8 cellular contexts compared by ENCODE assay signal in the genomic region with DNA sequence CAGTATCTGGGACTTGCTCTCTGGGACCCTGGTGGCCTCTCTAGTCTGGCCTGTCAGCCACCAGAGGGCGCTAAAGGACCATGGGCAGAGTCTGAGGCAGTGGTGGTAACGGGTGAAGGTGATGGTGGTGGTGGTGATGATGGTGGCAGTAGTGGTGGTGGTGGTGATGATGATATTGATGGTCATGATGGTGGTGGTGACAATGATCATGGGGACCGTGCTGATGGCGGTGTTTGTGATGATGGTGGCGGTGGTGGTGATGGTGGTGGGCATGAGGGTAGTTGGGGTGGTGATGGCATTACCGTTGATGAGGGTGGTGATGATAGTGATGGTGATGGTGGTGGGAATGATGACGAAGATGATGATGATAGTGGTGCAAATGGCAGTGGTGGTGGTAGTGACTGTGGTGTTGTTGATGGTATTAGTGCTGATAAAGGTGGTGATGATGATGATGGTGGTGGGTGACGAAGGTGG. TPM values are rescaled to one million over a fixed set of nuclear protein-coding genes. Genes with fewer than 3 reads are reported as not detected.
DNase-seq lines count a peak whose midpoint lies in the region; ATAC-seq and TF ChIP-seq lines count a peak whose summit lies in the region.

No MANE protein-coding gene starts in this region.

- no peak overlapping the region for H3K4me3 ChIP-seq in CD4-positive, CD25-positive, alpha-beta regulatory T cell (ENCODE audit: low read depth, low read length)
- H3K4me3 ChIP-seq in heart left ventricle (no peak overlapping the region), sigmoid colon (no peak overlapping the region)

- no peaks in the 10 kb centered on the region for H3K36me3 Mint-ChIP-seq in CD4-positive, CD25-positive, alpha-beta regulatory T cell
- H3K36me3 Mint-ChIP-seq in activated naive CD8-positive, alpha-beta T cell treated with anti-CD3 and anti-CD28 coated beads for 36 hours = no peaks in the 10 kb centered on the region

- TF ChIP-seq CTCF in heart left ventricle (IDR thresholded peaks at IDR 0.05) (peak; percentile 71 to 87 (median 84)), sigmoid colon (IDR thresholded peaks at IDR 0.05) (peak; percentile 19 to 82 (median 67))

- H3K9me3 Mint-ChIP-seq in CD4-positive, CD25-positive, alpha-beta regulatory T cell = no peaks in the 10 kb centered on the region
- no peaks in the 10 kb centered on the region for H3K9me3 Mint-ChIP-seq in activated naive CD8-positive, alpha-beta T cell treated with anti-CD3 and anti-CD28 coated beads for 36 hours

- no peak for TF ChIP-seq POLR2A in heart left ventricle (IDR thresholded peaks at IDR 0.05)
- TF ChIP-seq POLR2A in sigmoid colon (IDR thresholded peaks at IDR 0.05) = no peak

- ATAC-seq in CD4-positive, CD25-positive, alpha-beta regulatory T cell (ENCODE audit: low read depth in 2 of 2) = peak; percentile 77 to 79
- ATAC-seq in heart left ventricle (peak; percentile 73 to 91 (median 78)), HG02588 (IDR thresholded peaks at IDR 0.05; ENCODE audit: unreplicated experiment) (no peak), GM18511 (IDR thresholded peaks at IDR 0.05; ENCODE audit: unreplicated experiment) (no peak)

- no peaks in the 10 kb centered on the region for H3K9me3 ChIP-seq in CD4-positive, CD25-positive, alpha-beta regulatory T cell (ENCODE audit: control insufficient read depth in 2 of 2, low read length in 2 of 2)
- H3K9me3 ChIP-seq in heart left ventricle (no peaks in the 10 kb centered on the region), sigmoid colon (no peaks in the 10 kb centered on the region)

- intact Hi-C loops in heart left ventricle (cut with DNase I) = loop anchor here (1.0 to 5.0 kb wide), 8 partner anchors 101 to 464 kb away; no protein-coding TSS in a partner anchor
- intact Hi-C loops in sigmoid colon (cut with DNase I) = loop anchor here (2.0 kb wide), 1 partner anchor 102 kb away; no protein-coding TSS in a partner anchor

- 48 to 60% (median 55%) methylated on average over 8 of the region's 8 CpGs for WGBS in heart left ventricle, 4 donors
- WGBS in sigmoid colon, 2 donors = 56 to 64% methylated on average over 8 of the region's 8 CpGs

- no peaks in the 10 kb centered on the region for H3K27me3 Mint-ChIP-seq in CD4-positive, CD25-positive, alpha-beta regulatory T cell
- H3K27me3 Mint-ChIP-seq in activated naive CD8-positive, alpha-beta T cell treated with anti-CD3 and anti-CD28 coated beads for 36 hours = no peaks in the 10 kb centered on the region

- no peak overlapping the region for H3K4me3 Mint-ChIP-seq in CD4-positive, CD25-positive, alpha-beta regulatory T cell
- H3K4me3 Mint-ChIP-seq in activated naive CD8-positive, alpha-beta T cell treated with anti-CD3 and anti-CD28 coated beads for 36 hours = no peak overlapping the region

- H3K4me1 ChIP-seq in CD4-positive, CD25-positive, alpha-beta regulatory T cell (ENCODE audit: control insufficient read depth, insufficient read depth, low read length, poor library complexity, severe bottlenecking) = no peaks in the 10 kb centered on the region
- H3K4me1 ChIP-seq in heart left ventricle (no peaks in the 10 kb centered on the region), sigmoid colon (no peaks in the 10 kb centered on the region)

- no peak for TF ChIP-seq EP300 in sigmoid colon (IDR thresholded peaks at IDR 0.05)

- no peaks in the 10 kb centered on the region for H3K27me3 ChIP-seq in CD4-positive, CD25-positive, alpha-beta regulatory T cell (ENCODE audit: control insufficient read depth, insufficient read depth, low read length)
- H3K27me3 ChIP-seq in heart left ventricle (no peaks in the 10 kb centered on the region), sigmoid colon (no peaks in the 10 kb centered on the region)

- no peaks in the 10 kb centered on the region for H3K36me3 ChIP-seq in CD4-positive, CD25-positive, alpha-beta regulatory T cell (ENCODE audit: control insufficient read depth, insufficient read depth, low read length)
- no peaks in the 10 kb centered on the region for H3K36me3 ChIP-seq in heart left ventricle
- no peaks in the 10 kb centered on the region for H3K36me3 ChIP-seq in sigmoid colon

- no peak overlapping the region for H3K27ac ChIP-seq in CD4-positive, CD25-positive, alpha-beta regulatory T cell (ENCODE audit: insufficient read depth, low read length, poor library complexity, severe bottlenecking)
- H3K27ac ChIP-seq in heart left ventricle (no peak overlapping the region), sigmoid colon (no peak overlapping the region)

- H3K27ac Mint-ChIP-seq in CD4-positive, CD25-positive, alpha-beta regulatory T cell = no peak overlapping the region
- H3K27ac Mint-ChIP-seq in activated naive CD8-positive, alpha-beta T cell treated with anti-CD3 and anti-CD28 coated beads for 36 hours = no peak overlapping the region

- peak; percentile 65 to 80 (median 75) for DNase-seq in CD4-positive, CD25-positive, alpha-beta regulatory T cell
- peak; percentile 44 for DNase-seq in HT1080 (ENCODE audit: low read depth)
- DNase-seq in SK-MEL-5 (ENCODE audit: low read depth, low spot score) = peak; percentile 77
- DNase-seq in activated naive CD8-positive, alpha-beta T cell treated with anti-CD3 and anti-CD28 coated beads for 36 hours = peak; percentile 82
- DNase-seq in heart left ventricle = peak; percentile 67 to 89 (median 78)
- DNase-seq in sigmoid colon = no peak

- H3K4me1 Mint-ChIP-seq in CD4-positive, CD25-positive, alpha-beta regulatory T cell = peaks cover 0 to 2% (median 0%) of the 10 kb centered on the region in 4 donors
- H3K4me1 Mint-ChIP-seq in activated naive CD8-positive, alpha-beta T cell treated with anti-CD3 and anti-CD28 coated beads for 36 hours = no peaks in the 10 kb centered on the region

- in situ Hi-C loops in SK-MEL-5 (cut with HindIII; ENCODE audit: low pct_unique_long_range_greater_than_20kb, low sequenced_read_pairs) = no loop called here

RNA-seq across cellular contexts. Expression of gene TRPM5, which starts 16.0 kb away (rescaled TPM):
- total RNA-seq in CD4-positive, CD25-positive, alpha-beta regulatory T cell = 0.17 TPM
- not detected for polyA plus RNA-seq in CD4-positive, CD25-positive, alpha-beta regulatory T cell
- 0.05 TPM in 1 of 2 replicates, not detected in the other for total RNA-seq in HT1080 (2014; rRNA removed; shearing (Covaris generic))
- polyA plus RNA-seq in HT1080 (2015; cell fraction: cytosol; rRNA removed) = not detected in 2 replicates
- polyA plus RNA-seq in HT1080 (2015; cell fraction: nucleus; rRNA removed) = 0.05 TPM in 1 of 2 replicates, not detected in the other
- not detected in 2 replicates for total RNA-seq in SK-MEL-5 (2014; rRNA removed; shearing (Covaris generic))
- not detected in 2 replicates for polyA plus RNA-seq in SK-MEL-5 (2015; cell fraction: cytosol; rRNA removed)
- polyA plus RNA-seq in SK-MEL-5 (2015; cell fraction: nucleus; rRNA removed) = not detected in 2 replicates
- not detected for total RNA-seq in activated naive CD8-positive, alpha-beta T cell treated with anti-CD3 and anti-CD28 coated beads for 36 hours
- total RNA-seq in heart left ventricle (not detected), sigmoid colon (not detected)
- polyA plus RNA-seq in heart left ventricle (not detected), sigmoid colon (1 to 10 TPM in 1 of 3 donors, under 1 TPM in 1, not detected in 1; 0.60 to 2.8 TPM)

RNA-seq across cellular contexts. Expression of gene KCNQ1, which starts 16.4 kb away (rescaled TPM):
- total RNA-seq in CD4-positive, CD25-positive, alpha-beta regulatory T cell = 13.4 TPM
- 1 to 10 TPM; 5.5 to 7.9 (median 6.4) TPM for polyA plus RNA-seq in CD4-positive, CD25-positive, alpha-beta regulatory T cell
- total RNA-seq in HT1080 (2014; rRNA removed; shearing (Covaris generic)) = not detected in 2 replicates
- polyA plus RNA-seq in HT1080 (2015; cell fraction: cytosol; rRNA removed) = not detected in 2 replicates
- not detected in 2 replicates for polyA plus RNA-seq in HT1080 (2015; cell fraction: nucleus; rRNA removed)
- total RNA-seq in SK-MEL-5 (2014; rRNA removed; shearing (Covaris generic)) = 0.71 TPM in 1 of 2 replicates, not detected in the other
- polyA plus RNA-seq in SK-MEL-5 (2015; cell fraction: cytosol; rRNA removed) = 0.86 and 2.2 TPM in 2 replicates
- polyA plus RNA-seq in SK-MEL-5 (2015; cell fraction: nucleus; rRNA removed) = 0.50 and 4.7 TPM in 2 replicates
- total RNA-seq in activated naive CD8-positive, alpha-beta T cell treated with anti-CD3 and anti-CD28 coated beads for 36 hours = 1 to 10 TPM; 6.7 to 9.6 TPM
- total RNA-seq in heart left ventricle = 10 to 100 TPM; 18.6 to 42.4 (median 38.4) TPM
- polyA plus RNA-seq in heart left ventricle = 10 to 100 TPM; 24.7 to 31.4 TPM
- 1 to 10 TPM; 1.1 to 3.8 (median 3.1) TPM for total RNA-seq in sigmoid colon
- polyA plus RNA-seq in sigmoid colon = 10 to 100 TPM in 1 of 3 donors, 1 to 10 TPM in 2; 7.8 to 25.2 (median 9.5) TPM

RNA-seq across cellular contexts. Expression of gene TSSC4, which starts 27.8 kb away (rescaled TPM):
- 59.6 TPM for total RNA-seq in CD4-positive, CD25-positive, alpha-beta regulatory T cell
- 10 to 100 TPM; 68.5 to 97.4 (median 76.9) TPM for polyA plus RNA-seq in CD4-positive, CD25-positive, alpha-beta regulatory T cell
- total RNA-seq in HT1080 (2014; rRNA removed; shearing (Covaris generic)) = 87.6 and 88.7 TPM in 2 replicates
- 36.2 and 44.6 TPM in 2 replicates for polyA plus RNA-seq in HT1080 (2015; cell fraction: cytosol; rRNA removed)
- 39.3 and 48.4 TPM in 2 replicates for polyA plus RNA-seq in HT1080 (2015; cell fraction: nucleus; rRNA removed)
- total RNA-seq in SK-MEL-5 (2014; rRNA removed; shearing (Covaris generic)) = 36.5 and 43.3 TPM in 2 replicates
- polyA plus RNA-seq in SK-MEL-5 (2015; cell fraction: cytosol; rRNA removed) = 28.3 and 28.6 TPM in 2 replicates
- polyA plus RNA-seq in SK-MEL-5 (2015; cell fraction: nucleus; rRNA removed) = 41.5 and 46.6 TPM in 2 replicates
- 10 to 100 TPM; 46.9 to 54.2 TPM for total RNA-seq in activated naive CD8-positive, alpha-beta T cell treated with anti-CD3 and anti-CD28 coated beads for 36 hours
- total RNA-seq in heart left ventricle (10 to 100 TPM; 23.4 to 45.2 (median 37.2) TPM), sigmoid colon (10 to 100 TPM; 45.1 to 60.1 (median 53.2) TPM)
- polyA plus RNA-seq in heart left ventricle (10 to 100 TPM; 34.6 to 75.9 TPM), sigmoid colon (10 to 100 TPM; 43.7 to 51.1 (median 47.7) TPM)

RNA-seq across cellular contexts. Expression of gene CD81, which starts 51.2 kb away (rescaled TPM):
- 156 TPM for total RNA-seq in CD4-positive, CD25-positive, alpha-beta regulatory T cell
- polyA plus RNA-seq in CD4-positive, CD25-positive, alpha-beta regulatory T cell = 10 to 100 TPM; 13.2 to 35.4 (median 16.2) TPM
- 108 and 171 TPM in 2 replicates for total RNA-seq in HT1080 (2014; rRNA removed; shearing (Covaris generic))
- 340 and 369 TPM in 2 replicates for polyA plus RNA-seq in HT1080 (2015; cell fraction: cytosol; rRNA removed)
- 249 and 259 TPM in 2 replicates for polyA plus RNA-seq in HT1080 (2015; cell fraction: nucleus; rRNA removed)
- 132 and 150 TPM in 2 replicates for total RNA-seq in SK-MEL-5 (2014; rRNA removed; shearing (Covaris generic))
- 585 and 623 TPM in 2 replicates for polyA plus RNA-seq in SK-MEL-5 (2015; cell fraction: cytosol; rRNA removed)
- 105 and 116 TPM in 2 replicates for polyA plus RNA-seq in SK-MEL-5 (2015; cell fraction: nucleus; rRNA removed)
- total RNA-seq in activated naive CD8-positive, alpha-beta T cell treated with anti-CD3 and anti-CD28 coated beads for 36 hours = 100 to 1,000 TPM; 132 to 134 TPM
- total RNA-seq in heart left ventricle (100 to 1,000 TPM; 277 to 994 (median 568) TPM), sigmoid colon (100 to 1,000 TPM; 401 to 625 (median 493) TPM)
- polyA plus RNA-seq in heart left ventricle (100 to 1,000 TPM; 442 to 518 TPM), sigmoid colon (100 to 1,000 TPM in 1 of 3 donors, 10 to 100 TPM in 2; 67.9 to 313 (median 90.6) TPM)

Comparison
In these comparisons a context has a peak if more than half of its experiments do, and no peak if none do; other contexts are left out.
1. ATAC-seq: peak in CD4-positive, CD25-positive, alpha-beta regulatory T cell (2 of 2) and heart left ventricle (4 of 4); none in HG02588 (single experiment) and GM18511 (single experiment).